In genomic region chr15:70319466-70319865, GRCh38 we compare ENCODE assay signal across 10 cellular contexts.
DNase-seq lines count a peak whose midpoint lies in the region; ATAC-seq, FAIRE-seq and TF ChIP-seq lines count a peak whose summit lies in the region.
"Had no signal": no experiment of that assay in that cellular context is flagged by ENCODE, and none has a peak within 500 bp of the region (broad histone marks: within the 10 kb centered on the region; RNA-seq: fewer than 3 reads in every experiment).

No MANE protein-coding gene starts in this region.

- H3K4me2 ChIP-seq in BLaER1 treated with 17β-estradiol and CSF1 and Interleukin-3, amounts not matched to agents 10 nM and 100 nM: peak overlapping the region; percentile 66 to 88 (median 77)
- peak overlapping the region; percentile 48 for H3K4me2 ChIP-seq in astrocyte (ENCODE audit: low read length)

- no peaks in the 10 kb centered on the region for H3K79me2 ChIP-seq in astrocyte (ENCODE audit: insufficient read depth, low read length)

- H3K27me3 ChIP-seq in BLaER1 treated with 17β-estradiol and CSF1 and Interleukin-3, amounts not matched to agents 10 nM and 100 nM: peaks cover 0 to 40% (median 7%) of the 10 kb centered on the region in 11 experiments; a peak in 15 of 22 replicates
- H3K27me3 ChIP-seq in astrocyte (ENCODE audit: insufficient read depth, low read length) (no peaks in the 10 kb centered on the region), A673 (replicated peaks; ENCODE audit: insufficient read depth, low read depth, low read length, poor library complexity) (no peaks in the 10 kb centered on the region)
- H3K27me3 ChIP-seq: upper lobe of left lung had no signal

- H3K36me3 Mint-ChIP-seq in astrocyte (ENCODE audit: low read depth, unreplicated experiment): peaks cover 4% of the 10 kb centered on the region

- CTCF ChIA-PET in A673 (lab: Charles Lee): no interaction called here

- peak overlapping the region in 2 of 10 experiments; percentile 19 to 27; a peak in 3 of 20 replicates for H3K4me3 ChIP-seq in BLaER1 treated with 17β-estradiol and CSF1 and Interleukin-3, amounts not matched to agents 10 nM and 100 nM
- no peak overlapping the region for H3K4me3 ChIP-seq in astrocyte (ENCODE audit: insufficient read depth, low read depth, low read length)
- H3K4me3 ChIP-seq in kidney (ENCODE audit: low read length in 2 of 2): no peak overlapping the region
- H3K4me3 ChIP-seq in A673 (ENCODE audit: low read depth, low read length, poor library complexity, severe bottlenecking): no peak overlapping the region
- H3K4me3 ChIP-seq: SK-N-MC, upper lobe of left lung had no signal

- in situ Hi-C loops in KBM-7 (cut with MboI; ENCODE audit: low pct_unique_long_range_greater_than_20kb, low sequenced_read_pairs): no loop called here

- H3K4me1 ChIP-seq in BLaER1 treated with 17β-estradiol and CSF1 and Interleukin-3, amounts not matched to agents 10 nM and 100 nM: peaks cover 59 to 66% (median 62%) of the 10 kb centered on the region in 10 experiments
- H3K4me1 ChIP-seq in astrocyte (ENCODE audit: insufficient read depth, low read length) (peaks cover 18% of the 10 kb centered on the region), kidney (ENCODE audit: control insufficient read depth in 1 of 2, insufficient read depth in 1 of 2, low read depth in 1 of 2, low read length in 2 of 2) (peaks cover 0 to 17% of the 10 kb centered on the region in 2 donors), A673 (ENCODE audit: insufficient read depth, low read length, poor library complexity, severe bottlenecking) (peaks cover 20% of the 10 kb centered on the region)

- ATAC-seq in GM19452 (IDR thresholded peaks at IDR 0.05; ENCODE audit: unreplicated experiment) (peak; percentile 91), HG03095 (IDR thresholded peaks at IDR 0.05; ENCODE audit: unreplicated experiment) (peak; percentile 86)

- no peaks in the 10 kb centered on the region for H4K20me1 ChIP-seq in BLaER1 treated with 17β-estradiol and CSF1 and Interleukin-3, amounts not matched to agents 10 nM and 100 nM
- no peaks in the 10 kb centered on the region for H4K20me1 ChIP-seq in astrocyte (ENCODE audit: insufficient read depth, low read length)

- POLR2A ChIA-PET in A673 (lab: Charles Lee; ENCODE audit: low non-redundant PET): no interaction called here

- DNase-seq in astrocyte (ENCODE audit: low read depth) (no peak), kidney (no peak), KBM-7 (no peak), A673 (ENCODE audit: low spot score) (no peak)
- no peak for DNase-seq in activated CD4-positive, alpha-beta T cell treated with anti-CD3 and anti-CD28 coated beads for 48 hours
- DNase-seq: upper lobe of left lung had no signal

- TF ChIP-seq CTCF in astrocyte (IDR thresholded peaks at IDR 0.05; ENCODE audit: insufficient read depth, low read depth, low read length): no peak
- no peak for TF ChIP-seq CTCF in kidney (IDR thresholded peaks at IDR 0.05; ENCODE audit: borderline replicate concordance, extremely low read depth, insufficient read depth)
- TF ChIP-seq CTCF in A673 (conservative IDR thresholded peaks at IDR 0.05; ENCODE audit: low read depth, low read length): no peak

- peak overlapping the region; percentile 5 for H2AFZ ChIP-seq in astrocyte (ENCODE audit: low read depth, low read length)

- peaks cover 22% of the 10 kb centered on the region for H3K4me1 Mint-ChIP-seq in astrocyte (ENCODE audit: low read depth, unreplicated experiment)

- no peaks in the 10 kb centered on the region for H3K9me3 ChIP-seq in BLaER1 treated with 17β-estradiol and CSF1 and Interleukin-3, amounts not matched to agents 10 nM and 100 nM (replicated peaks in 1 of 11)
- H3K9me3 ChIP-seq in astrocyte (ENCODE audit: insufficient read depth, low read depth, low read length) (no peaks in the 10 kb centered on the region), kidney (ENCODE audit: control insufficient read depth in 1 of 2, low read length in 2 of 2) (no peaks in the 10 kb centered on the region), A673 (ENCODE audit: low read depth, low read length, poor library complexity, severe bottlenecking) (no peaks in the 10 kb centered on the region)
- H3K9me3 ChIP-seq: upper lobe of left lung had no signal

- no peak overlapping the region for H3K4me3 Mint-ChIP-seq in astrocyte (ENCODE audit: unreplicated experiment)

- intact Hi-C loops in kidney (cut with DNase I): no loop called here
- intact Hi-C loops in A673 (cut with micrococcal nuclease; ENCODE audit: unreplicated experiment): no loop called here

- peaks cover 8% of the 10 kb centered on the region for H3K9me3 Mint-ChIP-seq in astrocyte (ENCODE audit: unreplicated experiment)

- peak overlapping the region in 5 of 11 experiments; percentile 14 to 56 (median 36); a peak in 6 of 22 replicates for H3K9ac ChIP-seq in BLaER1 treated with 17β-estradiol and CSF1 and Interleukin-3, amounts not matched to agents 10 nM and 100 nM
- H3K9ac ChIP-seq in astrocyte (ENCODE audit: low read length) (no peak overlapping the region), kidney (ENCODE audit: low read length in 2 of 2) (no peak overlapping the region)

- no TSS peak for BruUV-seq in A673 (replicated peaks; lab: Mats Ljungman, UMichigan)

- peaks cover 41% of the 10 kb centered on the region for H3K27me3 Mint-ChIP-seq in astrocyte (ENCODE audit: low read depth, unreplicated experiment)

- H3K27ac Mint-ChIP-seq in astrocyte (ENCODE audit: unreplicated experiment): no peak overlapping the region

- no peaks in the 10 kb centered on the region for H3K36me3 ChIP-seq in BLaER1 treated with 17β-estradiol and CSF1 and Interleukin-3, amounts not matched to agents 10 nM and 100 nM
- no peaks in the 10 kb centered on the region for H3K36me3 ChIP-seq in astrocyte (ENCODE audit: insufficient read depth, low read length)
- no peaks in the 10 kb centered on the region for H3K36me3 ChIP-seq in kidney (ENCODE audit: control insufficient read depth in 1 of 2, insufficient read depth in 2 of 2, low read length in 2 of 2)
- no peaks in the 10 kb centered on the region for H3K36me3 ChIP-seq in A673 (ENCODE audit: insufficient read depth, low read length, poor library complexity, severe bottlenecking)
- H3K36me3 ChIP-seq: upper lobe of left lung had no signal

- FAIRE-seq in astrocyte (lab: Jason Lieb, UNC) (no peak), kidney (lab: Jason Lieb, UNC) (no peak)

- peak overlapping the region in 10 of 11 experiments; percentile 41 to 77 (median 70); a peak in 18 of 22 replicates for H3K27ac ChIP-seq in BLaER1 treated with 17β-estradiol and CSF1 and Interleukin-3, amounts not matched to agents 10 nM and 100 nM
- no peak overlapping the region for H3K27ac ChIP-seq in astrocyte (ENCODE audit: low read depth, low read length)
- no peak overlapping the region for H3K27ac ChIP-seq in kidney (ENCODE audit: low read depth in 2 of 2, low read length in 2 of 2)
- H3K27ac ChIP-seq in A673 (ENCODE audit: low read depth, low read length, poor library complexity, severe bottlenecking): no peak overlapping the region
- H3K27ac ChIP-seq: SK-N-MC had no signal

Comparison
In these comparisons a context has a peak if more than half of its experiments do, and no peak if none do; other contexts are left out.
1. H3K27ac ChIP-seq: peak in BLaER1 treated with 17β-estradiol and CSF1 and Interleukin-3, amounts not matched to agents 10 nM and 100 nM (10 of 11); none in astrocyte (single experiment), kidney (0 of 2) and A673 (single experiment).